Comparison of ENCODE assay signal across 8 cellular contexts in the genomic region with DNA sequence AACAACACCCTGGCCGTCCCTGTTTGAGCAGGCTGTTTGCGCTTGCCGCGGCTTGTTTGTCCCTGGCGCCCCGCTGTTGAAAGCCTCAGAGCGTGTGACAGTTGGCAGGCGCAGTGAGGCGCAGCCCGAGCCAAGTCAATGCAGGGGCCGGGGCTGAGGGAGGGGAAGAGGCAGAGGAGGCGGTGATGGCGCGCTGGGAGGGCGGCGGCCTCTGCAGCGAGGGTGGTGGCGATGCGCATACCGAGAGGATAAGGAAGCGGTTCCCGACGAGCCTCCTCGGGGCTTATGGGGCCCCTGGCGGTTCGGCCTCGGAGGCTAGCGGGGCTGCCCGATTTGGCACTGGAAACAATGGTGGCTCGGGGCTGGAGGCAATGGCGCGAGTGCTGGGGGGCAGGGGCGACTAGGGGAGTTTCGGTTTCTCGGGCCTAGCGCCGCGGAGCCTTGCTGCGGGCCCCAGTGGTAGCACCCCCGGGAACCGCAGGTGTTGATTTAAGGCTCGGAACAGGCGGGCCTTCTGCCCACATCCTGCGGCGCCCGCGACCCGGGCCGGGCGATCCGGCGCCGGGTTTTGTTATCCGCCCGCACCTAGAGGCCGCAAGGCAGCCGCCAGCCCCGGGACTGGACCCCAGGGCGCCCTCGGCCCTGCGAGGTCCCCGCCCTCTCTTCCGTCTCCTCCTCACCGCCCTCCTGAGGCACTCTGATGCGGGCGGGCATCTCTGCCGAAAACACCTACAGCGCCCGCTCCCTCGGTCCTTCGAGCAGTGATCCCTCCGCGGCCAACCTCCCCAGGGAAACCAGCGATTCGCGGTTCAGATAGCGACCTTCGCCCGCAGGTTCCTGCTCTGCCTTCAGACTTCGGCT.
DNase-seq lines count a peak whose midpoint lies in the region; ATAC-seq lines count a peak whose summit lies in the region.

No MANE protein-coding gene starts in this region.

- H3K27ac ChIP-seq in cingulate gyrus (ENCODE audit: low read depth, low read length) = peak overlapping the region; percentile 97
- H3K27ac ChIP-seq in layer of hippocampus (ENCODE audit: low read depth, low read length) = peak overlapping the region; percentile 98

- DNase-seq in Ammon's horn (ENCODE audit: low spot score) = peak; percentile 97
- peak; percentile 59 for DNase-seq in GM19238 (ENCODE audit: insufficient read length, low spot score)
- DNase-seq in NCI-H510A treated with DMSO at 0.1 percent for 48 hours (lab: John Stamatoyannopoulos, UW) = peak; percentile 76
- DNase-seq in activated CD4-positive, alpha-beta T cell treated with anti-CD3 and anti-CD28 coated beads for 4 hours = peak; percentile 87 to 89
- peak; percentile 56 to 89 (median 78) for DNase-seq in stimulated activated CD4-positive, alpha-beta T cell treated with anti-CD3 and anti-CD28 coated beads, Interleukin-1b, Interleukin-23, amount 100 ng/mL, for 24 hours (ENCODE audit: low read depth in 4 of 4, low spot score in 1 of 4)

- H3K27me3 ChIP-seq in layer of hippocampus (ENCODE audit: control insufficient read depth, insufficient read depth, low read length) = no peaks in the 10 kb centered on the region

- peak; percentile 58 for ATAC-seq in HG03442 (IDR thresholded peaks at IDR 0.05; ENCODE audit: unreplicated experiment)

Comparison
In these comparisons a context has a peak if more than half of its experiments do, and no peak if none do; other contexts are left out.
1. Peak in every context shown above with its lines: DNase-seq, ATAC-seq and H3K27ac ChIP-seq.